12 cellular contexts compared by ENCODE assay signal in genomic region chr3:88882121-88882520, GRCh38.
DNase-seq lines count a peak whose midpoint lies in the region; ATAC-seq lines count a peak whose summit lies in the region.
"Had no signal": no experiment of that assay in that cellular context is flagged by ENCODE, and none has a peak within 500 bp of the region (broad histone marks: within the 10 kb centered on the region; RNA-seq: fewer than 3 reads in every experiment).

No MANE protein-coding gene starts in this region.

- DNase-seq in myocyte (ENCODE audit: low read depth) (peak; percentile 8), NCI-H2171 treated with DMSO at 0.1 percent for 48 hours (lab: John Stamatoyannopoulos, UW) (no peak), GM19238 (ENCODE audit: insufficient read length, low spot score) (no peak)
- no peak for DNase-seq in activated naive CD4-positive, alpha-beta T cell treated with anti-CD3 and anti-CD28 coated beads, Interleukin-2, amount 10 ng/mL, durations not matched to agents 7 days and 5 days
- DNase-seq: colonic mucosa, esophagus squamous epithelium, H9, NCI-H510A treated with DMSO at 0.1 percent for 48 hours had no signal

- H3K27me3 Mint-ChIP-seq in activated naive CD4-positive, alpha-beta T cell treated with anti-CD3 and anti-CD28 coated beads, Interleukin-2, amount 10 ng/mL, durations not matched to agents 7 days and 5 days: no peaks in the 10 kb centered on the region
- H3K27me3 Mint-ChIP-seq: IgD-negative memory B cell had no signal

- no peaks in the 10 kb centered on the region for H3K4me1 Mint-ChIP-seq in activated naive CD4-positive, alpha-beta T cell treated with anti-CD3 and anti-CD28 coated beads, Interleukin-2, amount 10 ng/mL, durations not matched to agents 7 days and 5 days
- H3K4me1 Mint-ChIP-seq: H9 had no signal

- no peak overlapping the region for H3K4me3 Mint-ChIP-seq in activated naive CD4-positive, alpha-beta T cell treated with anti-CD3 and anti-CD28 coated beads, Interleukin-2, amount 10 ng/mL, durations not matched to agents 7 days and 5 days
- H3K4me3 Mint-ChIP-seq: H9, IgD-negative memory B cell had no signal

- H3K36me3 Mint-ChIP-seq in activated naive CD4-positive, alpha-beta T cell treated with anti-CD3 and anti-CD28 coated beads, Interleukin-2, amount 10 ng/mL, durations not matched to agents 7 days and 5 days: no peaks in the 10 kb centered on the region
- H3K36me3 Mint-ChIP-seq: IgD-negative memory B cell had no signal

- no peak overlapping the region for H3K27ac Mint-ChIP-seq in activated naive CD4-positive, alpha-beta T cell treated with anti-CD3 and anti-CD28 coated beads, Interleukin-2, amount 10 ng/mL, durations not matched to agents 7 days and 5 days
- H3K27ac Mint-ChIP-seq: H9, IgD-negative memory B cell had no signal

- ATAC-seq in GM19397 (IDR thresholded peaks at IDR 0.05; ENCODE audit: unreplicated experiment) (peak; percentile 98), HG02759 (IDR thresholded peaks at IDR 0.05; ENCODE audit: unreplicated experiment) (peak; percentile 94), HG03342 (IDR thresholded peaks at IDR 0.05; ENCODE audit: unreplicated experiment) (peak; percentile 95)

- H3K9me3 Mint-ChIP-seq in activated naive CD4-positive, alpha-beta T cell treated with anti-CD3 and anti-CD28 coated beads, Interleukin-2, amount 10 ng/mL, durations not matched to agents 7 days and 5 days: no peaks in the 10 kb centered on the region
- H3K9me3 Mint-ChIP-seq: IgD-negative memory B cell had no signal

- CTCF ChIA-PET in activated naive CD4-positive, alpha-beta T cell treated with anti-CD3 and anti-CD28 coated beads, Interleukin-2, amount 10 ng/mL, durations not matched to agents 7 days and 5 days (lab: Charles Lee): no interaction called here
